1 cellular context compared by ENCODE assay signal in genomic region chr17:58089111-58089510, GRCh38.
TF ChIP-seq lines count a peak whose summit lies in the region.

No MANE protein-coding gene starts in this region.

TF ChIP-seq in H1, 55 proteins besides CTCF, POLR2A, EP300 and RAD21:
- TF ChIP-seq NRF1 (IDR thresholded peaks at IDR 0.05; ENCODE audit: low read depth, low read length) (no peak), CREB1 (IDR thresholded peaks at IDR 0.05) (no peak), SIRT6 (IDR thresholded peaks at IDR 0.05; ENCODE audit: low read length) (no peak), JUN (IDR thresholded peaks at IDR 0.05; ENCODE audit: low read depth, low read length) (no peak), SRF (IDR thresholded peaks at IDR 0.05; ENCODE audit: low read depth, low read length) (no peak)
